In genomic region chr6:51854347-51854746, GRCh38 we compare ENCODE assay signal across 17 cellular contexts.
"Had no signal": no experiment of that assay in that cellular context is flagged by ENCODE, and none has a peak within 500 bp of the region (broad histone marks: within the 10 kb centered on the region; RNA-seq: fewer than 3 reads in every experiment).

No MANE protein-coding gene starts in this region.

- H3K9ac ChIP-seq: SK-N-SH had no signal

- H3K4me3 ChIP-seq: MG63 had no signal

- DNase-seq: IMR-90, Karpas-422, KG1, MG63, NCI-H1092, NCI-H1105 treated with DMSO at 0.1 percent for 48 hours, NCI-H1417 treated with DMSO at 0.1 percent for 48 hours, NCI-H1694 treated with DMSO at 0.1 percent for 48 hours, NCI-H1930, NCI-H2081, NCI-H2107, NCI-H2227 treated with DMSO at 0.1 percent for 48 hours, NCI-H526 treated with DMSO at 0.1 percent for 48 hours, NCI-H748 treated with DMSO at 0.1 percent for 48 hours, RPMI8226, SHP77, SK-N-SH had no signal

- H3K4me2 ChIP-seq: SK-N-SH had no signal

- H3K27me3 ChIP-seq: MG63 had no signal

- H3K9me3 ChIP-seq: MG63, SK-N-SH had no signal

- H3K36me3 ChIP-seq: MG63 had no signal
